In the genomic region with DNA sequence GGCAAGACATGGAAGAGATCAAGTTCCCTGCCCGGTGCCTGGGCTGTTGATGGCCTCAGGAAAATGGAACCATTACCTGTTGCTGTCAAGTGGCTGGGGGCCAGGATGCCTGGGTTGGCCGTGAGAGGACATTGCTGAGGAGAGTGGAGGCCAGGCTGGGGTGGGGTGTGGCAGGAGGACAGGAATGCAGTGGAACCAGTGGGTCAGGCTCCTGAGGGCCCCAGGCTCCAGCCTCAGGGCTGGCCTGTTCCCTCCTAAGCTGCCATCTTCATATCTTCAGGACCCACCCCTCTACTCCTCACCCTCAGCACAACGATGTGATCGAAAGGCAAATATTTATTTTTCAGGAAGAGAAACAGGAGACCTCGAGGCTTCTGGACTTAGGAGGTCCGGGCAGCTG, we compare ENCODE assay signal across 1 cellular context.
TF ChIP-seq lines count a peak whose summit lies in the region.

No MANE protein-coding gene starts in this region.

TF ChIP-seq in WTC11, 78 proteins besides CTCF, POLR2A, EP300 and RAD21:
- TF ChIP-seq NR1H2 (CRISPR knock-in tag; IDR thresholded peaks at IDR 0.05), result no peak
